37 cellular contexts compared by ENCODE assay signal in genomic region chrX:37590047-37590446, GRCh38. TPM values are rescaled to one million over a fixed set of nuclear protein-coding genes. Genes with fewer than 3 reads are reported as not detected.
"Had no signal": no experiment of that assay in that cellular context is flagged by ENCODE, and none has a peak within 500 bp of the region (broad histone marks: within the 10 kb centered on the region; RNA-seq: fewer than 3 reads in every experiment).

No MANE protein-coding gene starts in this region.

- H3K9me3 ChIP-seq: adrenal gland had no signal

- H3K27ac ChIP-seq: adrenal gland, cardiac muscle cell, VCaP had no signal

- H3K36me3 Mint-ChIP-seq: activated CD4-positive, alpha-beta memory T cell treated with anti-CD3 and anti-CD28 coated beads for 36 hours; activated naive CD4-positive, alpha-beta T cell treated with anti-CD3 and anti-CD28 coated beads, Interleukin-2, amount 50 U/mL, for 72 hours; activated naive CD8-positive, alpha-beta T cell treated with anti-CD3 and anti-CD28 coated beads for 36 hours; brain had no signal

- FAIRE-seq: bronchial epithelial cell, TTC549 had no signal

- H3K27me3 Mint-ChIP-seq: activated T-helper 17 cell treated with anti-CD3 and anti-CD28 coated beads, Interleukin-2, amount 50 U/mL, for 72 hours; brain; central memory CD8-positive, alpha-beta T cell had no signal

- H3K27me3 ChIP-seq: cardiac muscle cell had no signal

- H3K9me3 Mint-ChIP-seq: activated B cell treated with CpG ODN at 0.5 μM for 24 hours; activated CD4-positive, alpha-beta memory T cell treated with anti-CD3 and anti-CD28 coated beads for 36 hours; activated CD4-positive, alpha-beta T cell treated with anti-CD3 and anti-CD28 coated beads, Interleukin-2, amount 10 ng/mL, durations not matched to agents 24 days and 14 days; activated CD8-positive, alpha-beta T cell treated with anti-CD3 and anti-CD28 coated beads for 36 hours; activated naive CD4-positive, alpha-beta T cell treated with anti-CD3 and anti-CD28 coated beads for 36 hours; activated naive CD4-positive, alpha-beta T cell treated with anti-CD3 and anti-CD28 coated beads, Interleukin-2, amount 50 U/mL, for 72 hours; activated naive CD8-positive, alpha-beta T cell treated with anti-CD3 and anti-CD28 coated beads for 36 hours; activated T-cell treated with anti-CD3 and anti-CD28 coated beads, Interleukin-2, amount 50 U/mL, for 4 hours; activated T-cell treated with anti-CD3 and anti-CD28 coated beads, Interleukin-2, amount 50 U/mL, for 72 hours; activated T-helper 1 cell treated with anti-CD3 and anti-CD28 coated beads, Interleukin-12 subunit alpha, Interleukin-12 subunit beta, Interleukin-2, Interleukin-4 antibody, amounts not matched to agents 30 ng/mL and 10 ng/mL and 1 ng/mL, durations not matched to agents 14 hours and 24 hours and 36 hours; activated T-helper 17 cell treated with anti-CD3 and anti-CD28 coated beads, Interleukin-2, amount 50 U/mL, for 72 hours; central memory CD8-positive, alpha-beta T cell; T-helper 1 cell treated with Interleukin-12 subunit alpha and Interleukin-12 subunit beta and Interleukin-4 antibody, amounts not matched to agents 30 μg/mL and 1 μg/mL, for 36 hours; T-helper 2 cell treated with Interferon-gamma antibody and Interleukin-4, amounts not matched to agents 5 μg/mL and 100 μg/mL, for 36 hours had no signal

- H3K36me3 ChIP-seq: adrenal gland, cardiac muscle cell had no signal

- DNase-seq: activated B cell treated with CpG ODN at 0.5 μM for 24 hours; activated CD4-positive, alpha-beta memory T cell treated with anti-CD3 and anti-CD28 coated beads for 36 hours; activated CD4-positive, alpha-beta T cell treated with anti-CD3 and anti-CD28 coated beads for 4 hours; activated CD4-positive, alpha-beta T cell treated with anti-CD3 and anti-CD28 coated beads, Interleukin-2, amount 10 ng/mL, durations not matched to agents 24 days and 14 days; activated CD4-positive, alpha-beta T cell treated with anti-CD3 and anti-CD28 coated beads, Interleukin-2, amount 50 U/mL, for 1 hour; activated CD4-positive, alpha-beta T cell treated with anti-CD3 and anti-CD28 coated beads, Interleukin-2, amount 50 U/mL, for 4 hours; activated CD4-positive, CD25-positive, alpha-beta regulatory T cell treated with anti-CD3 and anti-CD28 coated beads, Interleukin-2, amount 50 U/mL, for 72 hours; activated CD8-positive, alpha-beta memory T cell treated with anti-CD3 and anti-CD28 coated beads, Interleukin-2, amount 50 U/mL, for 4 hours; activated CD8-positive, alpha-beta T cell treated with anti-CD3 and anti-CD28 coated beads for 36 hours; activated effector memory CD4-positive, alpha-beta T cell treated with anti-CD3 and anti-CD28 coated beads, Interleukin-2, amount 50 U/mL, for 16 hours; activated gamma-delta T cell treated with Interleukin-2 at 50 U/mL for 16 hours; activated naive CD4-positive, alpha-beta T cell; activated naive CD4-positive, alpha-beta T cell treated with anti-CD3 and anti-CD28 coated beads for 36 hours; activated naive CD4-positive, alpha-beta T cell treated with anti-CD3 and anti-CD28 coated beads, Interleukin-2, amount 50 U/mL, for 16 hours; activated naive CD8-positive, alpha-beta T cell treated with anti-CD3 and anti-CD28 coated beads for 36 hours; activated T-cell treated with anti-CD3 and anti-CD28 coated beads for 4 hours; activated T-cell treated with anti-CD3 and anti-CD28 coated beads, Interleukin-2, amount 50 U/mL, for 1 hour; activated T-cell treated with anti-CD3 and anti-CD28 coated beads, Interleukin-2, amount 50 U/mL, for 4 hours; activated T-cell treated with anti-CD3 and anti-CD28 coated beads, Interleukin-2, amount 50 U/mL, for 72 hours; adrenal gland; amniotic stem cell; aorta; caudate nucleus; cerebellar nuclear complex; T-helper 2 cell; T-helper 9 cell had no signal

- H3K27ac Mint-ChIP-seq: activated B cell treated with CpG ODN at 0.5 μM for 24 hours; activated CD4-positive, alpha-beta memory T cell treated with anti-CD3 and anti-CD28 coated beads for 36 hours; activated CD4-positive, alpha-beta T cell treated with anti-CD3 and anti-CD28 coated beads, Interleukin-2, amount 10 ng/mL, durations not matched to agents 24 days and 14 days; activated CD8-positive, alpha-beta T cell treated with anti-CD3 and anti-CD28 coated beads for 36 hours; activated naive CD4-positive, alpha-beta T cell treated with anti-CD3 and anti-CD28 coated beads for 36 hours; activated naive CD4-positive, alpha-beta T cell treated with anti-CD3 and anti-CD28 coated beads, Interleukin-2, amount 50 U/mL, for 72 hours; activated naive CD8-positive, alpha-beta T cell treated with anti-CD3 and anti-CD28 coated beads for 36 hours; activated T-cell treated with anti-CD3 and anti-CD28 coated beads, Interleukin-2, amount 50 U/mL, for 72 hours; activated T-helper 1 cell treated with anti-CD3 and anti-CD28 coated beads, Interleukin-12 subunit alpha, Interleukin-12 subunit beta, Interleukin-2, Interleukin-4 antibody, amounts not matched to agents 30 ng/mL and 10 ng/mL and 1 ng/mL, durations not matched to agents 14 hours and 24 hours and 36 hours; activated T-helper 17 cell treated with anti-CD3 and anti-CD28 coated beads, Interleukin-2, amount 50 U/mL, for 72 hours; brain; T-helper 1 cell treated with Interleukin-12 subunit alpha and Interleukin-12 subunit beta and Interleukin-4 antibody, amounts not matched to agents 30 μg/mL and 1 μg/mL, for 36 hours; T-helper 2 cell treated with Interferon-gamma antibody and Interleukin-4, amounts not matched to agents 5 μg/mL and 100 μg/mL, for 36 hours had no signal

- H3K4me3 Mint-ChIP-seq: activated B cell treated with CpG ODN at 0.5 μM for 24 hours; activated CD4-positive, alpha-beta memory T cell treated with anti-CD3 and anti-CD28 coated beads for 36 hours; activated CD4-positive, alpha-beta T cell treated with anti-CD3 and anti-CD28 coated beads, Interleukin-2, amount 10 ng/mL, durations not matched to agents 24 days and 14 days; activated CD8-positive, alpha-beta T cell treated with anti-CD3 and anti-CD28 coated beads for 36 hours; activated naive CD4-positive, alpha-beta T cell treated with anti-CD3 and anti-CD28 coated beads for 36 hours; activated naive CD8-positive, alpha-beta T cell treated with anti-CD3 and anti-CD28 coated beads for 36 hours; activated T-cell treated with anti-CD3 and anti-CD28 coated beads, Interleukin-2, amount 50 U/mL, for 4 hours; activated T-cell treated with anti-CD3 and anti-CD28 coated beads, Interleukin-2, amount 50 U/mL, for 72 hours; activated T-helper 1 cell treated with anti-CD3 and anti-CD28 coated beads, Interleukin-12 subunit alpha, Interleukin-12 subunit beta, Interleukin-2, Interleukin-4 antibody, amounts not matched to agents 30 ng/mL and 10 ng/mL and 1 ng/mL, durations not matched to agents 14 hours and 24 hours and 36 hours; activated T-helper 17 cell treated with anti-CD3 and anti-CD28 coated beads, Interleukin-2, amount 50 U/mL, for 72 hours; brain; central memory CD8-positive, alpha-beta T cell; T-helper 1 cell treated with Interleukin-12 subunit alpha and Interleukin-12 subunit beta and Interleukin-4 antibody, amounts not matched to agents 30 μg/mL and 1 μg/mL, for 36 hours; T-helper 2 cell treated with Interferon-gamma antibody and Interleukin-4, amounts not matched to agents 5 μg/mL and 100 μg/mL, for 36 hours had no signal

- H3K4me3 ChIP-seq: adrenal gland, cardiac muscle cell had no signal

- ATAC-seq: activated CD8-positive, alpha-beta T cell treated with anti-CD3 and anti-CD28 coated beads for 36 hours; activated naive CD4-positive, alpha-beta T cell treated with anti-CD3 and anti-CD28 coated beads, Interleukin-2, amount 50 U/mL, for 72 hours; activated T-cell treated with anti-CD3 and anti-CD28 coated beads, Interleukin-2, amount 50 U/mL, for 4 hours; activated T-cell treated with anti-CD3 and anti-CD28 coated beads, Interleukin-2, amount 50 U/mL, for 72 hours; activated T-helper 17 cell treated with anti-CD3 and anti-CD28 coated beads, Interleukin-2, amount 50 U/mL, for 72 hours had no signal

- H3K4me1 ChIP-seq: adrenal gland had no signal

- H3K4me1 Mint-ChIP-seq: activated B cell treated with CpG ODN at 0.5 μM for 24 hours; activated CD4-positive, alpha-beta T cell treated with anti-CD3 and anti-CD28 coated beads, Interleukin-2, amount 10 ng/mL, durations not matched to agents 24 days and 14 days; activated naive CD8-positive, alpha-beta T cell treated with anti-CD3 and anti-CD28 coated beads for 36 hours; activated T-helper 17 cell treated with anti-CD3 and anti-CD28 coated beads, Interleukin-2, amount 50 U/mL, for 72 hours; brain; central memory CD8-positive, alpha-beta T cell had no signal

RNA-seq across cellular contexts. Expression of gene LANCL3, which starts 18.6 kb away (rescaled TPM):
- polyA plus RNA-seq: cardiac muscle cell had no signal
